In genomic region chr13:51957377-51958216, GRCh38 we compare ENCODE assay signal across 14 cellular contexts. TPM values are rescaled to one million over a fixed set of nuclear protein-coding genes. Genes with fewer than 3 reads are reported as not detected.
DNase-seq lines count a peak whose midpoint lies in the region; ATAC-seq and TF ChIP-seq lines count a peak whose summit lies in the region.
"Had no signal": no experiment of that assay in that cellular context is flagged by ENCODE, and none has a peak within 500 bp of the region (broad histone marks: within the 10 kb centered on the region; RNA-seq: fewer than 3 reads in every experiment).

No MANE protein-coding gene starts in this region.

- CTCF ChIA-PET in CD8-positive, alpha-beta memory T cell (lab: Charles Lee) = no interaction called here

- no peaks in the 10 kb centered on the region for H3K9me3 Mint-ChIP-seq in activated naive CD8-positive, alpha-beta T cell treated with anti-CD3 and anti-CD28 coated beads, Interleukin-2, amount 50 U/mL, for 24 hours
- no peaks in the 10 kb centered on the region for H3K9me3 Mint-ChIP-seq in activated naive CD8-positive, alpha-beta T cell treated with anti-CD3 and anti-CD28 coated beads for 36 hours
- H3K9me3 Mint-ChIP-seq in immature natural killer cell = no peaks in the 10 kb centered on the region
- H3K9me3 Mint-ChIP-seq in CD8-positive, alpha-beta memory T cell = no peaks in the 10 kb centered on the region
- H3K9me3 Mint-ChIP-seq: activated CD4-positive, alpha-beta T cell treated with anti-CD3 and anti-CD28 coated beads, Interleukin-2, amount 10 ng/mL, durations not matched to agents 7 days and 5 days; activated T-helper 2 cell treated with anti-CD3 and anti-CD28 coated beads, Interferon-gamma antibody, Interleukin-2, Interleukin-4, amounts not matched to agents 10 μg/mL and 5 μg/mL and 100 μg/mL, durations not matched to agents 14 hours and 24 hours and 36 hours had no signal

- intact Hi-C loops in colonic mucosa (cut with DNase I) = no loop called here
- intact Hi-C loops in transverse colon (cut with DNase I; ENCODE audit: low total_unique reads) = no loop called here

- peaks cover 29% of the 10 kb centered on the region for H3K4me1 ChIP-seq in colonic mucosa
- H3K4me1 ChIP-seq in transverse colon = peaks cover 10 to 76% (median 51%) of the 10 kb centered on the region in 4 donors
- peaks cover 14% of the 10 kb centered on the region for H3K4me1 ChIP-seq in CD8-positive, alpha-beta memory T cell (ENCODE audit: insufficient read depth, low read length)

- H3K9me3 ChIP-seq in colonic mucosa = no peaks in the 10 kb centered on the region
- no peaks in the 10 kb centered on the region for H3K9me3 ChIP-seq in transverse colon
- H3K9me3 ChIP-seq in CD8-positive, alpha-beta memory T cell (ENCODE audit: low read length) = no peaks in the 10 kb centered on the region

- DNase-seq in activated naive CD8-positive, alpha-beta T cell treated with anti-CD3 and anti-CD28 coated beads, Interleukin-2, amount 50 U/mL, for 24 hours = no peak
- DNase-seq in activated naive CD8-positive, alpha-beta T cell treated with anti-CD3 and anti-CD28 coated beads for 36 hours = no peak
- DNase-seq in colonic mucosa (no peak), transverse colon (peak; percentile 35), immature natural killer cell (no peak), NCI-H2081 treated with DMSO at 0.1 percent for 48 hours (lab: John Stamatoyannopoulos, UW) (no peak)
- DNase-seq in CD8-positive, alpha-beta memory T cell = no peak
- DNase-seq: activated CD4-positive, alpha-beta T cell treated with anti-CD3 and anti-CD28 coated beads, Interleukin-2, amount 10 ng/mL, durations not matched to agents 7 days and 5 days; DND-41; KG1; stimulated activated CD4-positive, alpha-beta T cell treated with anti-CD3 and anti-CD28 coated beads, Interleukin-4, amount 100 ng/mL, for 4 hours; T-helper 17 cell had no signal

- no peak for TF ChIP-seq EP300 in transverse colon (IDR thresholded peaks at IDR 0.05; ENCODE audit: low read depth)

- 77 to 86% methylated on average over 7 to 9 of the region's 9 CpGs for WGBS in transverse colon (ENCODE audit: low coverage in 1 of 2), 2 donors

- H3K27ac ChIP-seq in colonic mucosa (peak overlapping the region; percentile 80), transverse colon (peak overlapping the region; percentile 75 to 84 (median 84))
- H3K27ac ChIP-seq in CD8-positive, alpha-beta memory T cell (ENCODE audit: low read depth, low read length) = no peak overlapping the region

- TF ChIP-seq POLR2A in transverse colon (IDR thresholded peaks at IDR 0.05) = no peak

- no peak overlapping the region for H3K27ac Mint-ChIP-seq in activated naive CD8-positive, alpha-beta T cell treated with anti-CD3 and anti-CD28 coated beads, Interleukin-2, amount 50 U/mL, for 24 hours
- no peak overlapping the region for H3K27ac Mint-ChIP-seq in activated naive CD8-positive, alpha-beta T cell treated with anti-CD3 and anti-CD28 coated beads for 36 hours
- H3K27ac Mint-ChIP-seq in immature natural killer cell = peak overlapping the region in 3 of 6 donors; percentile 14 to 54 (median 36)
- H3K27ac Mint-ChIP-seq in CD8-positive, alpha-beta memory T cell = peak overlapping the region in 1 of 8 donors; percentile 32
- H3K27ac Mint-ChIP-seq: activated CD4-positive, alpha-beta T cell treated with anti-CD3 and anti-CD28 coated beads, Interleukin-2, amount 10 ng/mL, durations not matched to agents 7 days and 5 days; activated T-helper 2 cell treated with anti-CD3 and anti-CD28 coated beads, Interferon-gamma antibody, Interleukin-2, Interleukin-4, amounts not matched to agents 10 μg/mL and 5 μg/mL and 100 μg/mL, durations not matched to agents 14 hours and 24 hours and 36 hours had no signal

- ATAC-seq in activated naive CD8-positive, alpha-beta T cell treated with anti-CD3 and anti-CD28 coated beads, Interleukin-2, amount 50 U/mL, for 24 hours = peak; percentile 49
- peak; percentile 67 for ATAC-seq in HG03442 (IDR thresholded peaks at IDR 0.05; ENCODE audit: unreplicated experiment)
- ATAC-seq: T-helper 17 cell had no signal

- in situ Hi-C loops in transverse colon (cut with MboI; ENCODE audit: low pct_ligation_motif_present in 1 of 4, low pct_unique_long_range_greater_than_20kb in 1 of 4, low sequenced_read_pairs in 3 of 4) = no loop called here

- H3K9ac ChIP-seq in colonic mucosa (ENCODE audit: low read depth in 2 of 2, low read length in 2 of 2) = peak overlapping the region in 1 of 2 donors; percentile 2

- no peaks in the 10 kb centered on the region for H3K36me3 Mint-ChIP-seq in activated naive CD8-positive, alpha-beta T cell treated with anti-CD3 and anti-CD28 coated beads, Interleukin-2, amount 50 U/mL, for 24 hours (ENCODE audit: low read depth)
- no peaks in the 10 kb centered on the region for H3K36me3 Mint-ChIP-seq in activated naive CD8-positive, alpha-beta T cell treated with anti-CD3 and anti-CD28 coated beads for 36 hours
- H3K36me3 Mint-ChIP-seq in immature natural killer cell = no peaks in the 10 kb centered on the region
- peaks cover 0 to 3% (median 0%) of the 10 kb centered on the region in 3 donors for H3K36me3 Mint-ChIP-seq in CD8-positive, alpha-beta memory T cell

- H3K4me3 Mint-ChIP-seq in activated naive CD8-positive, alpha-beta T cell treated with anti-CD3 and anti-CD28 coated beads, Interleukin-2, amount 50 U/mL, for 24 hours = no peak overlapping the region
- no peak overlapping the region for H3K4me3 Mint-ChIP-seq in activated naive CD8-positive, alpha-beta T cell treated with anti-CD3 and anti-CD28 coated beads for 36 hours
- H3K4me3 Mint-ChIP-seq in immature natural killer cell = no peak overlapping the region
- no peak overlapping the region for H3K4me3 Mint-ChIP-seq in CD8-positive, alpha-beta memory T cell
- H3K4me3 Mint-ChIP-seq: activated CD4-positive, alpha-beta T cell treated with anti-CD3 and anti-CD28 coated beads, Interleukin-2, amount 10 ng/mL, durations not matched to agents 7 days and 5 days; T-helper 17 cell had no signal

- no peak overlapping the region for H3K4me3 ChIP-seq in colonic mucosa
- H3K4me3 ChIP-seq in transverse colon = no peak overlapping the region
- no peak overlapping the region for H3K4me3 ChIP-seq in CD8-positive, alpha-beta memory T cell (ENCODE audit: low read length)

- H3K4me1 Mint-ChIP-seq in activated naive CD8-positive, alpha-beta T cell treated with anti-CD3 and anti-CD28 coated beads, Interleukin-2, amount 50 U/mL, for 24 hours = peaks cover 5% of the 10 kb centered on the region
- peaks cover 6% of the 10 kb centered on the region for H3K4me1 Mint-ChIP-seq in activated naive CD8-positive, alpha-beta T cell treated with anti-CD3 and anti-CD28 coated beads for 36 hours
- peaks cover 0 to 8% of the 10 kb centered on the region in 2 donors for H3K4me1 Mint-ChIP-seq in immature natural killer cell
- peaks cover 4 to 42% (median 13%) of the 10 kb centered on the region in 3 donors for H3K4me1 Mint-ChIP-seq in CD8-positive, alpha-beta memory T cell

- H3K27me3 ChIP-seq in colonic mucosa (no peaks in the 10 kb centered on the region), transverse colon (no peaks in the 10 kb centered on the region)
- H3K27me3 ChIP-seq in CD8-positive, alpha-beta memory T cell (ENCODE audit: insufficient read depth, low read length, poor library complexity, severe bottlenecking) = no peaks in the 10 kb centered on the region

- POLR2A ChIA-PET in CD8-positive, alpha-beta memory T cell (lab: Charles Lee) = no interaction called here

- TF ChIP-seq CTCF in colonic mucosa (IDR thresholded peaks at IDR 0.05) (no peak), transverse colon (IDR thresholded peaks at IDR 0.05) (peak in 1 of 5 experiments; percentile 17)

- H3K27me3 Mint-ChIP-seq in activated naive CD8-positive, alpha-beta T cell treated with anti-CD3 and anti-CD28 coated beads, Interleukin-2, amount 50 U/mL, for 24 hours = peaks cover 2% of the 10 kb centered on the region
- no peaks in the 10 kb centered on the region for H3K27me3 Mint-ChIP-seq in activated naive CD8-positive, alpha-beta T cell treated with anti-CD3 and anti-CD28 coated beads for 36 hours
- H3K27me3 Mint-ChIP-seq in immature natural killer cell (ENCODE audit: low read depth in 3 of 3) = peaks cover 0 to 3% (median 3%) of the 10 kb centered on the region in 3 donors
- H3K27me3 Mint-ChIP-seq in CD8-positive, alpha-beta memory T cell = peaks cover 0 to 2% of the 10 kb centered on the region in 2 donors
- H3K27me3 Mint-ChIP-seq: activated CD4-positive, alpha-beta T cell treated with anti-CD3 and anti-CD28 coated beads, Interleukin-2, amount 10 ng/mL, durations not matched to agents 7 days and 5 days had no signal

- H3K36me3 ChIP-seq in colonic mucosa (no peaks in the 10 kb centered on the region), transverse colon (no peaks in the 10 kb centered on the region)
- no peaks in the 10 kb centered on the region for H3K36me3 ChIP-seq in CD8-positive, alpha-beta memory T cell (ENCODE audit: insufficient read depth, low read length)

RNA-seq across cellular contexts. Expression of gene ATP7B, which starts 53.7 kb away (rescaled TPM):
- total RNA-seq in activated naive CD8-positive, alpha-beta T cell treated with anti-CD3 and anti-CD28 coated beads for 36 hours = under 1 TPM; 0.66 to 0.80 TPM
- total RNA-seq in colonic mucosa (10 to 100 TPM; 14.0 to 18.8 TPM), transverse colon (10 to 100 TPM; 17.6 to 32.9 (median 22.6) TPM)
- polyA plus RNA-seq in immature natural killer cell = under 1 TPM in 1 of 3 donors, not detected in 2; 0.19 TPM
- total RNA-seq in CD8-positive, alpha-beta memory T cell = 1 to 10 TPM; 1.1 to 1.2 TPM
- polyA plus RNA-seq in CD8-positive, alpha-beta memory T cell = 0.18 TPM

RNA-seq across cellular contexts. Expression of gene ALG11, which starts 54.6 kb away (rescaled TPM):
- total RNA-seq in activated naive CD8-positive, alpha-beta T cell treated with anti-CD3 and anti-CD28 coated beads for 36 hours = 10 to 100 TPM; 26.2 to 29.9 TPM
- total RNA-seq in colonic mucosa (10 to 100 TPM; 32.4 to 45.0 TPM), transverse colon (10 to 100 TPM in 3 of 4 donors, 1 to 10 TPM in 1; 9.0 to 30.6 (median 28.8) TPM)
- 10 to 100 TPM; 15.3 to 39.8 (median 20.1) TPM for polyA plus RNA-seq in immature natural killer cell
- total RNA-seq in CD8-positive, alpha-beta memory T cell = 10 to 100 TPM; 30.3 to 32.5 TPM
- polyA plus RNA-seq in CD8-positive, alpha-beta memory T cell = 28.7 TPM

Comparison
In these comparisons a context has a peak if more than half of its experiments do, and no peak if none do; other contexts are left out.
1. RNA of gene ATP7B, which starts 53.7 kb away (total RNA-seq): 17.6 to 32.9 TPM in transverse colon and 14.0 to 18.8 TPM in colonic mucosa; 1.1 to 1.2 TPM in CD8-positive, alpha-beta memory T cell and 0.66 to 0.80 TPM in activated naive CD8-positive, alpha-beta T cell treated with anti-CD3 and anti-CD28 coated beads for 36 hours; every median in the first group is over 4 times any median in the second.